Comparison of ENCODE assay signal across 2 cellular contexts in the genomic region with DNA sequence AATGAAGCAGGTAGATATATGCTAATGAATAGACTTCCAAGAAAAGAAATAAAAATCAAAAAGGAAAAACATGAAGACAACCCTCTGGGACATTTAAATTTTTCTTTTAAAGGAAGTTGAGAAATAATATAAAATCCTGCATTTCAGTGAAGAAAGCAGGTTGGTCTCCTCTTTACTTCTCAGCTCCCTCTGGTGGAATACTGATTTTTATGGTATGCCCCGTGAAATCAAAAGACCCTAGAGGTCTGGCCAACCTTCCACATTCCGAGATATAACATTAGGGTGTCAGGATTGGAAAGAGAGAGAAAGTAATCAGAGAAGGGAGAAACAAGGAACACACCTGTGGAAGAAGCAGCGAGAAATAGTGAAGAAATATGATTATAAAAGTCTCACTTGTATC.
TF ChIP-seq lines count a peak whose summit lies in the region.

No MANE protein-coding gene starts in this region.

TF ChIP-seq in HCT116, 20 proteins besides CTCF, POLR2A, EP300 and RAD21:
- no peak for TF ChIP-seq SIN3A (IDR thresholded peaks at IDR 0.05; ENCODE audit: low read depth)
- no peak for TF ChIP-seq CEBPB (IDR thresholded peaks at IDR 0.05; ENCODE audit: low read depth)
- TF ChIP-seq ELF1 (IDR thresholded peaks at IDR 0.05; ENCODE audit: borderline replicate concordance, low read depth): no peak
- TF ChIP-seq, protein P1, sequence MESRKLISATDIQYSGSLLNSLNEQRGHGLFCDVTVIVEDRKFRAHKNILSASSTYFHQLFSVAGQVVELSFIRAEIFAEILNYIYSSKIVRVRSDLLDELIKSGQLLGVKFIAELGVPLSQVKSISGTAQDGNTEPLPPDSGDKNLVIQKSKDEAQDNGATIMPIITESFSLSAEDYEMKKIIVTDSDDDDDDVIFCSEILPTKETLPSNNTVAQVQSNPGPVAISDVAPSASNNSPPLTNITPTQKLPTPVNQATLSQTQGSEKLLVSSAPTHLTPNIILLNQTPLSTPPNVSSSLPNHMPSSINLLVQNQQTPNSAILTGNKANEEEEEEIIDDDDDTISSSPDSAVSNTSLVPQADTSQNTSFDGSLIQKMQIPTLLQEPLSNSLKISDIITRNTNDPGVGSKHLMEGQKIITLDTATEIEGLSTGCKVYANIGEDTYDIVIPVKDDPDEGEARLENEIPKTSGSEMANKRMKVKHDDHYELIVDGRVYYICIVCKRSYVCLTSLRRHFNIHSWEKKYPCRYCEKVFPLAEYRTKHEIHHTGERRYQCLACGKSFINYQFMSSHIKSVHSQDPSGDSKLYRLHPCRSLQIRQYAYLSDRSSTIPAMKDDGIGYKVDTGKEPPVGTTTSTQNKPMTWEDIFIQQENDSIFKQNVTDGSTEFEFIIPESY (IDR thresholded peaks at IDR 0.05; ENCODE audit: extremely low read depth, insufficient replicate concordance, low read length): no peak

TF ChIP-seq in H1, 55 proteins besides CTCF, POLR2A, EP300 and RAD21:
- no peak for TF ChIP-seq CHD1 (IDR thresholded peaks at IDR 0.05; ENCODE audit: low read depth, low read length)
- TF ChIP-seq, protein P2, sequence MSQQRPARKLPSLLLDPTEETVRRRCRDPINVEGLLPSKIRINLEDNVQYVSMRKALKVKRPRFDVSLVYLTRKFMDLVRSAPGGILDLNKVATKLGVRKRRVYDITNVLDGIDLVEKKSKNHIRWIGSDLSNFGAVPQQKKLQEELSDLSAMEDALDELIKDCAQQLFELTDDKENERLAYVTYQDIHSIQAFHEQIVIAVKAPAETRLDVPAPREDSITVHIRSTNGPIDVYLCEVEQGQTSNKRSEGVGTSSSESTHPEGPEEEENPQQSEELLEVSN (IDR thresholded peaks at IDR 0.05): no peak
- TF ChIP-seq EZH2 (IDR thresholded peaks at IDR 0.05; ENCODE audit: low read depth, low read length, severe bottlenecking): no peak
- no peak for TF ChIP-seq SIRT6 (IDR thresholded peaks at IDR 0.05; ENCODE audit: low read length)
- TF ChIP-seq SAP30 (IDR thresholded peaks at IDR 0.05; ENCODE audit: insufficient read depth, insufficient replicate concordance, low read length): no peak
- no peak for TF ChIP-seq SUZ12 (IDR thresholded peaks at IDR 0.05; ENCODE audit: low read length)
- TF ChIP-seq BRCA1 (IDR thresholded peaks at IDR 0.05; ENCODE audit: low read depth, low read length): no peak
- TF ChIP-seq, protein P3, sequence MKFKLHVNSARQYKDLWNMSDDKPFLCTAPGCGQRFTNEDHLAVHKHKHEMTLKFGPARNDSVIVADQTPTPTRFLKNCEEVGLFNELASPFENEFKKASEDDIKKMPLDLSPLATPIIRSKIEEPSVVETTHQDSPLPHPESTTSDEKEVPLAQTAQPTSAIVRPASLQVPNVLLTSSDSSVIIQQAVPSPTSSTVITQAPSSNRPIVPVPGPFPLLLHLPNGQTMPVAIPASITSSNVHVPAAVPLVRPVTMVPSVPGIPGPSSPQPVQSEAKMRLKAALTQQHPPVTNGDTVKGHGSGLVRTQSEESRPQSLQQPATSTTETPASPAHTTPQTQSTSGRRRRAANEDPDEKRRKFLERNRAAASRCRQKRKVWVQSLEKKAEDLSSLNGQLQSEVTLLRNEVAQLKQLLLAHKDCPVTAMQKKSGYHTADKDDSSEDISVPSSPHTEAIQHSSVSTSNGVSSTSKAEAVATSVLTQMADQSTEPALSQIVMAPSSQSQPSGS (IDR thresholded peaks at IDR 0.05; ENCODE audit: low read length): no peak
- TF ChIP-seq, protein P4, sequence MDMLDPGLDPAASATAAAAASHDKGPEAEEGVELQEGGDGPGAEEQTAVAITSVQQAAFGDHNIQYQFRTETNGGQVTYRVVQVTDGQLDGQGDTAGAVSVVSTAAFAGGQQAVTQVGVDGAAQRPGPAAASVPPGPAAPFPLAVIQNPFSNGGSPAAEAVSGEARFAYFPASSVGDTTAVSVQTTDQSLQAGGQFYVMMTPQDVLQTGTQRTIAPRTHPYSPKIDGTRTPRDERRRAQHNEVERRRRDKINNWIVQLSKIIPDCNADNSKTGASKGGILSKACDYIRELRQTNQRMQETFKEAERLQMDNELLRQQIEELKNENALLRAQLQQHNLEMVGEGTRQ (IDR thresholded peaks at IDR 0.05; ENCODE audit: low read length): no peak
- no peak for TF ChIP-seq CBX5 (IDR thresholded peaks at IDR 0.05; ENCODE audit: low read depth, low read length)
- TF ChIP-seq JUN (IDR thresholded peaks at IDR 0.05; ENCODE audit: low read depth, low read length): no peak
- no peak for TF ChIP-seq FOSL1 (IDR thresholded peaks at IDR 0.05; ENCODE audit: insufficient read depth, low read depth, low read length)
- TF ChIP-seq HDAC6 (IDR thresholded peaks at IDR 0.05; ENCODE audit: low read depth, low read length): no peak
- TF ChIP-seq SRF (IDR thresholded peaks at IDR 0.05; ENCODE audit: low read depth, low read length): no peak
- no peak for TF ChIP-seq GTF2F1 (IDR thresholded peaks at IDR 0.05; ENCODE audit: borderline replicate concordance, low read depth, low read length)
- no peak for TF ChIP-seq EGR1 (IDR thresholded peaks at IDR 0.05; ENCODE audit: borderline replicate concordance, low read depth, low read length)
- TF ChIP-seq, protein P5, sequence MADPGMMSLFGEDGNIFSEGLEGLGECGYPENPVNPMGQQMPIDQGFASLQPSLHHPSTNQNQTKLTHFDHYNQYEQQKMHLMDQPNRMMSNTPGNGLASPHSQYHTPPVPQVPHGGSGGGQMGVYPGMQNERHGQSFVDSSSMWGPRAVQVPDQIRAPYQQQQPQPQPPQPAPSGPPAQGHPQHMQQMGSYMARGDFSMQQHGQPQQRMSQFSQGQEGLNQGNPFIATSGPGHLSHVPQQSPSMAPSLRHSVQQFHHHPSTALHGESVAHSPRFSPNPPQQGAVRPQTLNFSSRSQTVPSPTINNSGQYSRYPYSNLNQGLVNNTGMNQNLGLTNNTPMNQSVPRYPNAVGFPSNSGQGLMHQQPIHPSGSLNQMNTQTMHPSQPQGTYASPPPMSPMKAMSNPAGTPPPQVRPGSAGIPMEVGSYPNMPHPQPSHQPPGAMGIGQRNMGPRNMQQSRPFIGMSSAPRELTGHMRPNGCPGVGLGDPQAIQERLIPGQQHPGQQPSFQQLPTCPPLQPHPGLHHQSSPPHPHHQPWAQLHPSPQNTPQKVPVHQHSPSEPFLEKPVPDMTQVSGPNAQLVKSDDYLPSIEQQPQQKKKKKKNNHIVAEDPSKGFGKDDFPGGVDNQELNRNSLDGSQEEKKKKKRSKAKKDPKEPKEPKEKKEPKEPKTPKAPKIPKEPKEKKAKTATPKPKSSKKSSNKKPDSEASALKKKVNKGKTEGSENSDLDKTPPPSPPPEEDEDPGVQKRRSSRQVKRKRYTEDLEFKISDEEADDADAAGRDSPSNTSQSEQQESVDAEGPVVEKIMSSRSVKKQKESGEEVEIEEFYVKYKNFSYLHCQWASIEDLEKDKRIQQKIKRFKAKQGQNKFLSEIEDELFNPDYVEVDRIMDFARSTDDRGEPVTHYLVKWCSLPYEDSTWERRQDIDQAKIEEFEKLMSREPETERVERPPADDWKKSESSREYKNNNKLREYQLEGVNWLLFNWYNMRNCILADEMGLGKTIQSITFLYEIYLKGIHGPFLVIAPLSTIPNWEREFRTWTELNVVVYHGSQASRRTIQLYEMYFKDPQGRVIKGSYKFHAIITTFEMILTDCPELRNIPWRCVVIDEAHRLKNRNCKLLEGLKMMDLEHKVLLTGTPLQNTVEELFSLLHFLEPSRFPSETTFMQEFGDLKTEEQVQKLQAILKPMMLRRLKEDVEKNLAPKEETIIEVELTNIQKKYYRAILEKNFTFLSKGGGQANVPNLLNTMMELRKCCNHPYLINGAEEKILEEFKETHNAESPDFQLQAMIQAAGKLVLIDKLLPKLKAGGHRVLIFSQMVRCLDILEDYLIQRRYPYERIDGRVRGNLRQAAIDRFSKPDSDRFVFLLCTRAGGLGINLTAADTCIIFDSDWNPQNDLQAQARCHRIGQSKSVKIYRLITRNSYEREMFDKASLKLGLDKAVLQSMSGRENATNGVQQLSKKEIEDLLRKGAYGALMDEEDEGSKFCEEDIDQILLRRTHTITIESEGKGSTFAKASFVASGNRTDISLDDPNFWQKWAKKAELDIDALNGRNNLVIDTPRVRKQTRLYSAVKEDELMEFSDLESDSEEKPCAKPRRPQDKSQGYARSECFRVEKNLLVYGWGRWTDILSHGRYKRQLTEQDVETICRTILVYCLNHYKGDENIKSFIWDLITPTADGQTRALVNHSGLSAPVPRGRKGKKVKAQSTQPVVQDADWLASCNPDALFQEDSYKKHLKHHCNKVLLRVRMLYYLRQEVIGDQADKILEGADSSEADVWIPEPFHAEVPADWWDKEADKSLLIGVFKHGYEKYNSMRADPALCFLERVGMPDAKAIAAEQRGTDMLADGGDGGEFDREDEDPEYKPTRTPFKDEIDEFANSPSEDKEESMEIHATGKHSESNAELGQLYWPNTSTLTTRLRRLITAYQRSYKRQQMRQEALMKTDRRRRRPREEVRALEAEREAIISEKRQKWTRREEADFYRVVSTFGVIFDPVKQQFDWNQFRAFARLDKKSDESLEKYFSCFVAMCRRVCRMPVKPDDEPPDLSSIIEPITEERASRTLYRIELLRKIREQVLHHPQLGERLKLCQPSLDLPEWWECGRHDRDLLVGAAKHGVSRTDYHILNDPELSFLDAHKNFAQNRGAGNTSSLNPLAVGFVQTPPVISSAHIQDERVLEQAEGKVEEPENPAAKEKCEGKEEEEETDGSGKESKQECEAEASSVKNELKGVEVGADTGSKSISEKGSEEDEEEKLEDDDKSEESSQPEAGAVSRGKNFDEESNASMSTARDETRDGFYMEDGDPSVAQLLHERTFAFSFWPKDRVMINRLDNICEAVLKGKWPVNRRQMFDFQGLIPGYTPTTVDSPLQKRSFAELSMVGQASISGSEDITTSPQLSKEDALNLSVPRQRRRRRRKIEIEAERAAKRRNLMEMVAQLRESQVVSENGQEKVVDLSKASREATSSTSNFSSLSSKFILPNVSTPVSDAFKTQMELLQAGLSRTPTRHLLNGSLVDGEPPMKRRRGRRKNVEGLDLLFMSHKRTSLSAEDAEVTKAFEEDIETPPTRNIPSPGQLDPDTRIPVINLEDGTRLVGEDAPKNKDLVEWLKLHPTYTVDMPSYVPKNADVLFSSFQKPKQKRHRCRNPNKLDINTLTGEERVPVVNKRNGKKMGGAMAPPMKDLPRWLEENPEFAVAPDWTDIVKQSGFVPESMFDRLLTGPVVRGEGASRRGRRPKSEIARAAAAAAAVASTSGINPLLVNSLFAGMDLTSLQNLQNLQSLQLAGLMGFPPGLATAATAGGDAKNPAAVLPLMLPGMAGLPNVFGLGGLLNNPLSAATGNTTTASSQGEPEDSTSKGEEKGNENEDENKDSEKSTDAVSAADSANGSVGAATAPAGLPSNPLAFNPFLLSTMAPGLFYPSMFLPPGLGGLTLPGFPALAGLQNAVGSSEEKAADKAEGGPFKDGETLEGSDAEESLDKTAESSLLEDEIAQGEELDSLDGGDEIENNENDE (IDR thresholded peaks at IDR 0.05; ENCODE audit: insufficient replicate concordance, low read length): no peak
- no peak for TF ChIP-seq CHD2 (IDR thresholded peaks at IDR 0.05; ENCODE audit: low read length)
- no peak for TF ChIP-seq POU5F1 (IDR thresholded peaks at IDR 0.05; ENCODE audit: low read depth, low read length)
- TF ChIP-seq RNF2 (IDR thresholded peaks at IDR 0.05; ENCODE audit: borderline replicate concordance, low read depth, low read length, missing control alignments, poor library complexity, severe bottlenecking): no peak
